Comparison of ENCODE assay signal across 8 cellular contexts in the genomic region with DNA sequence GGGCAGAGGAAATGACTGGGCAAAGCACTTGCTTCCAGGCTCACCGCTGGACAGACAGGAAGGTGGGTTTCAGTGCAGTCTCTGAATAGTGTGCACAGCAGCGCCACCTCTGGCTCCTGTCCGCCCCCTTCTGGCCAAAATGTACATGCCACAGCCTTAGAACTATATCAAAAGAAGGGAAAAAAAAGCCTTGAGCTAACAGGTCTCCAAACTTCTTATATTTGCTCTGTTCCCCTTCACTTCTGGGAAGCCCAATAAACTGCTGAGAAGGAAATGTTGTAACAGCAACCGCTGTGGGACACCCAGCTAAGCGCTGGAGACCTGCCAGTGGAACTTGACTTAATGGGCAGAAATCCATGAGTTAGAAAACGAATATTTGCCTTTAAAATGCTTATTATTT. TPM values are rescaled to one million over a fixed set of nuclear protein-coding genes. Genes with fewer than 3 reads are reported as not detected.
A peak's percentile ranks its signal among the peaks of the same experiment; 100 is the strongest.
DNase-seq lines count a peak whose midpoint lies in the region; ATAC-seq lines count a peak whose summit lies in the region.

No MANE protein-coding gene starts in this region.

- peaks cover 74% of the 10 kb centered on the region for H3K36me3 Mint-ChIP-seq in dendritic cell treated with granulocyte-macrophage colony-stimulating factor and Interleukin-4, amounts not matched to agents 40 ng/mL and 50 ng/mL, for 4 days (ENCODE audit: low read depth)

- H3K4me1 ChIP-seq in HAP-1, result no peaks in the 10 kb centered on the region

- DNase-seq in AML-193 (lab: John Stamatoyannopoulos, UW) (peak; percentile 95 to 97), HAP-1 (ENCODE audit: low spot score in 2 of 2) (peak; percentile 66 to 84), NCI-H524 treated with DMSO at 0.1 percent for 48 hours (lab: John Stamatoyannopoulos, UW) (peak; percentile 14), lung microvascular endothelial cell (ENCODE audit: low read depth in 2 of 2) (peak; percentile 81 to 83)
- peak; percentile 77 for DNase-seq in activated CD4-positive, alpha-beta T cell treated with anti-CD3 and anti-CD28 coated beads for 48 hours
- peak; percentile 37 to 39 for DNase-seq in stimulated activated CD8-positive, alpha-beta memory T cell treated with anti-CD3 and anti-CD28 coated beads, Interleukin-15, amount 100 ng/mL, for 48 hours (ENCODE audit: low read depth in 2 of 2)

- intact Hi-C loops in dendritic cell treated with granulocyte-macrophage colony-stimulating factor and Interleukin-4, amounts not matched to agents 40 ng/mL and 50 ng/mL, for 4 days (cut with micrococcal nuclease), result no loop called here

- no peaks in the 10 kb centered on the region; the same call in none of the 2 replicates for H3K36me3 ChIP-seq in HAP-1 (replicated peaks)

- H3K27ac Mint-ChIP-seq in dendritic cell treated with granulocyte-macrophage colony-stimulating factor and Interleukin-4, amounts not matched to agents 40 ng/mL and 50 ng/mL, for 4 days, result peak overlapping the region; percentile 32

- peaks cover 9% of the 10 kb centered on the region for H3K4me1 Mint-ChIP-seq in dendritic cell treated with granulocyte-macrophage colony-stimulating factor and Interleukin-4, amounts not matched to agents 40 ng/mL and 50 ng/mL, for 4 days (ENCODE audit: low read depth)

- H3K9me3 ChIP-seq in HAP-1, result no peaks in the 10 kb centered on the region

- H3K27me3 ChIP-seq in HAP-1 (ENCODE audit: low read depth), result no peaks in the 10 kb centered on the region

- H3K27me3 Mint-ChIP-seq in dendritic cell treated with granulocyte-macrophage colony-stimulating factor and Interleukin-4, amounts not matched to agents 40 ng/mL and 50 ng/mL, for 4 days, result no peaks in the 10 kb centered on the region

- no peaks in the 10 kb centered on the region for H3K9me3 Mint-ChIP-seq in dendritic cell treated with granulocyte-macrophage colony-stimulating factor and Interleukin-4, amounts not matched to agents 40 ng/mL and 50 ng/mL, for 4 days

- ATAC-seq in GM18502 (IDR thresholded peaks at IDR 0.05; ENCODE audit: poor library complexity, unreplicated experiment), result no peak

- no peak overlapping the region for H3K4me3 ChIP-seq in HAP-1

- in situ Hi-C loops in HAP-1 (cut with MboI; ENCODE audit: low sequenced_read_pairs), result loop anchor here (10.0 kb wide), 1 partner anchor 541 kb away; no protein-coding TSS in a partner anchor

- no peak overlapping the region for H3K4me3 Mint-ChIP-seq in dendritic cell treated with granulocyte-macrophage colony-stimulating factor and Interleukin-4, amounts not matched to agents 40 ng/mL and 50 ng/mL, for 4 days

RNA-seq across cellular contexts. Expression of a gene that starts 17.5 kb away (rescaled TPM):
- 8.7 and 10.9 TPM in 2 replicates for total RNA-seq in lung microvascular endothelial cell

Comparison
In these comparisons a context has a peak if more than half of its experiments do, and no peak if none do; other contexts are left out.
1. DNase-seq: peak in every context shown above with its lines; median percentile 96 in AML-193; 82 in lung microvascular endothelial cell; 77 in activated CD4-positive, alpha-beta T cell treated with anti-CD3 and anti-CD28 coated beads for 48 hours; 75 in HAP-1; 38 in stimulated activated CD8-positive, alpha-beta memory T cell treated with anti-CD3 and anti-CD28 coated beads, Interleukin-15, amount 100 ng/mL, for 48 hours; 14 in NCI-H524 treated with DMSO at 0.1 percent for 48 hours.